Comparison of ENCODE assay signal across 27 cellular contexts in the genomic region with DNA sequence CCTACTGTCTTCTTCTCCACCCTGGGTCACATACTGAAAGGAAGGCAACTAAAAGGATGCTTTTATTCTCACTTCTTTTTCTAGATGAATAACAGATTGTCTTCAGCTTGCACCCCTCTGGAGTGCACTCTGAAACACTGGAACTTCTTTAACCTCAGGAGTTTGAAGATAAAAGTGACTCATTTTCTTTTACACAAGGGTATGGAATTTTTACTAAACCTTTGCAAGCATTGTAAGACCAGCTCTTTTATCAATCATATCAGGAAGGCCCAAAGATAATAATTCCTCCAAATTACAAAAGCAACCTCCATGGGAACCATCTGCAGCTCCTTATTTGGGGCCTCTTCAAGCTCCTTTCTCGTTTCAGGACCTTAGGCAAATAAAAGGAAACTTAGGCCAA.
A peak's percentile ranks its signal among the peaks of the same experiment; 100 is the strongest.
DNase-seq lines count a peak whose midpoint lies in the region; ATAC-seq, FAIRE-seq and TF ChIP-seq lines count a peak whose summit lies in the region.
"Had no signal": no experiment of that assay in that cellular context is flagged by ENCODE, and none has a peak within 500 bp of the region (broad histone marks: within the 10 kb centered on the region; RNA-seq: fewer than 3 reads in every experiment).

No MANE protein-coding gene starts in this region.

- no peak for TF ChIP-seq CTCF in astrocyte (IDR thresholded peaks at IDR 0.05; ENCODE audit: insufficient read depth, low read depth, low read length)

- no peak overlapping the region for H2AFZ ChIP-seq in ACC112 (ENCODE audit: low read length, unreplicated experiment)
- H2AFZ ChIP-seq in astrocyte (ENCODE audit: low read depth, low read length) = no peak overlapping the region

- H3K79me2 ChIP-seq in ACC112 (ENCODE audit: control insufficient read depth, insufficient read depth, low read length, unreplicated experiment) = no peaks in the 10 kb centered on the region
- no peaks in the 10 kb centered on the region for H3K79me2 ChIP-seq in astrocyte (ENCODE audit: insufficient read depth, low read length)

- no peak overlapping the region for H3K4me3 Mint-ChIP-seq in astrocyte (ENCODE audit: unreplicated experiment)
- H3K4me3 Mint-ChIP-seq: activated CD4-positive, alpha-beta T cell treated with anti-CD3 and anti-CD28 coated beads, Interleukin-2, amount 10 ng/mL, durations not matched to agents 24 days and 14 days; activated naive CD8-positive, alpha-beta T cell treated with anti-CD3 and anti-CD28 coated beads, Interleukin-2, amount 10 ng/mL, durations not matched to agents 7 days and 5 days; CD8-positive, alpha-beta memory T cell; naive thymus-derived CD4-positive, alpha-beta T cell had no signal

- H3K36me3 Mint-ChIP-seq in astrocyte (ENCODE audit: low read depth, unreplicated experiment) = no peaks in the 10 kb centered on the region
- H3K36me3 Mint-ChIP-seq: activated naive CD8-positive, alpha-beta T cell treated with anti-CD3 and anti-CD28 coated beads, Interleukin-2, amount 10 ng/mL, durations not matched to agents 7 days and 5 days; CD8-positive, alpha-beta memory T cell; naive thymus-derived CD4-positive, alpha-beta T cell had no signal

- H3K36me3 ChIP-seq in ACC112 (ENCODE audit: insufficient read depth, low read length) (no peaks in the 10 kb centered on the region), astrocyte (ENCODE audit: insufficient read depth, low read length) (no peaks in the 10 kb centered on the region)
- H3K36me3 ChIP-seq: WERI-Rb-1 had no signal

- H3K9ac ChIP-seq in astrocyte (ENCODE audit: low read length) = no peak overlapping the region

- H3K4me1 ChIP-seq in ACC112 (ENCODE audit: control insufficient read depth, insufficient read depth, low read length, unreplicated experiment) = peaks cover 39% of the 10 kb centered on the region
- peaks cover 32% of the 10 kb centered on the region for H3K4me1 ChIP-seq in astrocyte (ENCODE audit: insufficient read depth, low read length)
- H3K4me1 ChIP-seq: body of pancreas had no signal

- H3K4me2 ChIP-seq in astrocyte (ENCODE audit: low read length) = peak overlapping the region; percentile 45

- H3K4me1 Mint-ChIP-seq in astrocyte (ENCODE audit: low read depth, unreplicated experiment) = peaks cover 38% of the 10 kb centered on the region
- H3K4me1 Mint-ChIP-seq: activated CD4-positive, alpha-beta T cell treated with anti-CD3 and anti-CD28 coated beads, Interleukin-2, amount 10 ng/mL, durations not matched to agents 24 days and 14 days; activated naive CD8-positive, alpha-beta T cell treated with anti-CD3 and anti-CD28 coated beads, Interleukin-2, amount 10 ng/mL, durations not matched to agents 7 days and 5 days; CD8-positive, alpha-beta memory T cell; naive thymus-derived CD4-positive, alpha-beta T cell had no signal

- H3K27ac Mint-ChIP-seq in astrocyte (ENCODE audit: unreplicated experiment) = peak overlapping the region; percentile 94
- H3K27ac Mint-ChIP-seq: activated CD4-positive, alpha-beta T cell treated with anti-CD3 and anti-CD28 coated beads, Interleukin-2, amount 10 ng/mL, durations not matched to agents 24 days and 14 days; activated naive CD8-positive, alpha-beta T cell treated with anti-CD3 and anti-CD28 coated beads, Interleukin-2, amount 10 ng/mL, durations not matched to agents 7 days and 5 days; CD8-positive, alpha-beta memory T cell; naive thymus-derived CD4-positive, alpha-beta T cell had no signal

- no peaks in the 10 kb centered on the region for H4K20me1 ChIP-seq in astrocyte (ENCODE audit: insufficient read depth, low read length)

- ATAC-seq in activated CD4-positive, CD25-positive, alpha-beta regulatory T cell treated with anti-CD3 and anti-CD28 coated beads, Interleukin-2, amount 50 U/mL, for 24 hours = no peak
- ATAC-seq: body of pancreas; left colon; naive thymus-derived CD4-positive, alpha-beta T cell had no signal

- H3K27ac ChIP-seq in ACC112 (ENCODE audit: low read depth, low read length) (peak overlapping the region; percentile 88; the same call in 1 of the 2 replicates), astrocyte (ENCODE audit: low read depth, low read length) (peak overlapping the region; percentile 86)
- H3K27ac ChIP-seq: body of pancreas, WERI-Rb-1 had no signal

- no peaks in the 10 kb centered on the region for H3K9me3 ChIP-seq in astrocyte (ENCODE audit: insufficient read depth, low read depth, low read length)
- H3K9me3 ChIP-seq: body of pancreas had no signal

- no peak overlapping the region for H3K4me3 ChIP-seq in ACC112 (ENCODE audit: low read depth, low read length)
- no peak overlapping the region for H3K4me3 ChIP-seq in astrocyte (ENCODE audit: insufficient read depth, low read depth, low read length)
- H3K4me3 ChIP-seq: body of pancreas had no signal

- H3K27me3 ChIP-seq in ACC112 (ENCODE audit: insufficient read depth, low read length) (no peaks in the 10 kb centered on the region), astrocyte (ENCODE audit: insufficient read depth, low read length) (no peaks in the 10 kb centered on the region)
- H3K27me3 ChIP-seq: body of pancreas had no signal

- FAIRE-seq in astrocyte (lab: Jason Lieb, UNC) = no peak
- FAIRE-seq: A204.1, endothelial cell of umbilical vein, G401.6, small intestine had no signal

- no peaks in the 10 kb centered on the region for H3K27me3 Mint-ChIP-seq in astrocyte (ENCODE audit: low read depth, unreplicated experiment)
- H3K27me3 Mint-ChIP-seq: activated CD4-positive, alpha-beta T cell treated with anti-CD3 and anti-CD28 coated beads, Interleukin-2, amount 10 ng/mL, durations not matched to agents 24 days and 14 days; activated naive CD8-positive, alpha-beta T cell treated with anti-CD3 and anti-CD28 coated beads, Interleukin-2, amount 10 ng/mL, durations not matched to agents 7 days and 5 days; CD8-positive, alpha-beta memory T cell; naive thymus-derived CD4-positive, alpha-beta T cell had no signal

- H3K9me3 Mint-ChIP-seq in astrocyte (ENCODE audit: unreplicated experiment) = no peaks in the 10 kb centered on the region
- H3K9me3 Mint-ChIP-seq: activated CD4-positive, alpha-beta T cell treated with anti-CD3 and anti-CD28 coated beads, Interleukin-2, amount 10 ng/mL, durations not matched to agents 24 days and 14 days; activated naive CD8-positive, alpha-beta T cell treated with anti-CD3 and anti-CD28 coated beads, Interleukin-2, amount 10 ng/mL, durations not matched to agents 7 days and 5 days had no signal

- DNase-seq in HS-5 (ENCODE audit: low read depth) (peak; percentile 30), astrocyte (ENCODE audit: low read depth) (peak; percentile 76), foreskin melanocyte (peak; percentile 16), hepatic stellate cell (ENCODE audit: low spot score) (no peak), HK-2 (ENCODE audit: unreplicated experiment) (no peak), NK-92 (lab: John Stamatoyannopoulos, UW; ENCODE audit: unreplicated experiment) (no peak)
- DNase-seq: activated CD4-positive, alpha-beta T cell treated with anti-CD3 and anti-CD28 coated beads, Interleukin-2, amount 10 ng/mL, durations not matched to agents 24 days and 14 days; activated gamma-delta T cell; activated naive CD8-positive, alpha-beta T cell treated with anti-CD3 and anti-CD28 coated beads, Interleukin-2, amount 10 ng/mL, durations not matched to agents 7 days and 5 days; activated T-cell treated with anti-CD3 and anti-CD28 coated beads, Interleukin-2, amount 50 U/mL, for 1 hour; body of pancreas; CD8-positive, alpha-beta memory T cell; left colon; naive thymus-derived CD4-positive, alpha-beta T cell; NCI-H2081; NCI-H774; nucleus accumbens; OCI-M1; Right ventricle myocardium superior; small intestine; stimulated activated CD4-positive, alpha-beta T cell treated with anti-CD3 and anti-CD28 coated beads, Interleukin-1b, Interleukin-23, amount 100 ng/mL, for 48 hours; WERI-Rb-1 had no signal

Comparison
In these comparisons a context has a peak if more than half of its experiments do, and no peak if none do; other contexts are left out.
1. DNase-seq: peak in HS-5 (single experiment), astrocyte (single experiment) and foreskin melanocyte (single experiment); none in hepatic stellate cell (single experiment), HK-2 (single experiment) and NK-92 (single experiment).